22 cellular contexts compared by ENCODE assay signal in genomic region chr1:8361198-8361849, GRCh38. TPM values are rescaled to one million over a fixed set of nuclear protein-coding genes. Genes with fewer than 3 reads are reported as not detected.
DNase-seq lines count a peak whose midpoint lies in the region; ATAC-seq, FAIRE-seq and TF ChIP-seq lines count a peak whose summit lies in the region.
"Had no signal": no experiment of that assay in that cellular context is flagged by ENCODE, and none has a peak within 500 bp of the region (broad histone marks: within the 10 kb centered on the region; RNA-seq: fewer than 3 reads in every experiment).

No MANE protein-coding gene starts in this region.

- H3K4me1 ChIP-seq in OCI-LY7 (ENCODE audit: insufficient read depth, low read length, poor library complexity, severe bottlenecking) (peaks cover 5% of the 10 kb centered on the region), endothelial cell of umbilical vein (ENCODE audit: control insufficient read depth, extremely low read depth, insufficient read depth, low read length) (no peaks in the 10 kb centered on the region), osteoblast (ENCODE audit: insufficient read depth, low read length) (no peaks in the 10 kb centered on the region)

- intact Hi-C loops in Calu3 (cut with micrococcal nuclease; ENCODE audit: unreplicated experiment) = no loop called here
- intact Hi-C loops in OCI-LY7 (cut with micrococcal nuclease; ENCODE audit: unreplicated experiment) = no loop called here
- intact Hi-C loops in endothelial cell of umbilical vein (cut with micrococcal nuclease) = no loop called here
- intact Hi-C loops in activated CD4-positive, alpha-beta T cell treated with anti-CD3 and anti-CD28 coated beads for 36 hours (cut with DNase I, micrococcal nuclease) = no loop called here

- H3K9me2 ChIP-seq in OCI-LY7 (ENCODE audit: insufficient read depth, low read length) = no peaks in the 10 kb centered on the region

- no peak overlapping the region for H3K9ac ChIP-seq in endothelial cell of umbilical vein (replicated peaks; ENCODE audit: extremely low read depth, insufficient read depth, low read length)

- POLR2A ChIA-PET in OCI-LY7 (lab: Charles Lee) = no interaction called here
- POLR2A ChIA-PET in endothelial cell of umbilical vein (lab: Charles Lee) = no interaction called here
- POLR2A ChIA-PET in activated CD4-positive, alpha-beta T cell treated with anti-CD3 and anti-CD28 coated beads for 36 hours (lab: Charles Lee) = no interaction called here

- H3K4me2 ChIP-seq in OCI-LY7 (ENCODE audit: low read length) (no peak overlapping the region), endothelial cell of umbilical vein (ENCODE audit: insufficient read depth, low read length) (no peak overlapping the region), osteoblast (ENCODE audit: insufficient read depth, low read length) (no peak overlapping the region)
- H3K4me2 ChIP-seq: smooth muscle cell had no signal

- H3K9me3 Mint-ChIP-seq in Calu3 (ENCODE audit: low read depth, unreplicated experiment) = no peaks in the 10 kb centered on the region
- no peaks in the 10 kb centered on the region for H3K9me3 Mint-ChIP-seq in activated CD4-positive, alpha-beta T cell treated with anti-CD3 and anti-CD28 coated beads for 36 hours (ENCODE audit: low read depth)
- H3K9me3 Mint-ChIP-seq: memory B cell had no signal

- no peaks in the 10 kb centered on the region for H3K27me3 ChIP-seq in endothelial cell of umbilical vein (ENCODE audit: control insufficient read depth in 2 of 2, insufficient read depth in 2 of 2, low read length in 2 of 2)
- no peaks in the 10 kb centered on the region for H3K27me3 ChIP-seq in osteoblast (ENCODE audit: insufficient read depth, low read length)

- CTCF ChIA-PET in Calu3 (lab: Charles Lee) (interaction anchor here (0.5 kb wide), 1 partner anchor 21 kb away, joined by 6 read pairs; no protein-coding TSS in a partner anchor), OCI-LY7 (lab: Charles Lee; ENCODE audit: unreplicated experiment) (no interaction called here), endothelial cell of umbilical vein (lab: Charles Lee) (interaction anchor here (0.9 kb wide), 1 partner anchor 48 kb away, joined by 3 read pairs; no protein-coding TSS in a partner anchor)
- CTCF ChIA-PET in activated CD4-positive, alpha-beta T cell treated with anti-CD3 and anti-CD28 coated beads for 36 hours (lab: Charles Lee) = interaction anchor here (0.5 kb wide), 1 partner anchor 109 kb away, joined by 4 read pairs; no protein-coding TSS in a partner anchor

- no peak for TF ChIP-seq CTCF in Calu3 (IDR thresholded peaks at IDR 0.05; ENCODE audit: unreplicated experiment)
- no peak for TF ChIP-seq CTCF in OCI-LY7 (conservative IDR thresholded peaks at IDR 0.05; ENCODE audit: low read length)
- TF ChIP-seq CTCF in endothelial cell of umbilical vein (IDR thresholded peaks at IDR 0.05; ENCODE audit: extremely low read depth in 1 of 2, insufficient read depth in 1 of 2, low read depth in 1 of 2, low read length in 2 of 2) = no peak
- no peak for TF ChIP-seq CTCF in osteoblast (IDR thresholded peaks at IDR 0.05; ENCODE audit: extremely low read depth, low read depth, low read length)

- H3K4me3 ChIP-seq in OCI-LY7 (ENCODE audit: low read depth, low read length, poor library complexity, severe bottlenecking) (no peak overlapping the region), endothelial cell of umbilical vein (replicated peaks in 1 of 3; ENCODE audit: insufficient read depth in 1 of 3, low read depth in 1 of 3, low read length in 3 of 3) (no peak overlapping the region), osteoblast (ENCODE audit: insufficient read depth, low read length) (no peak overlapping the region)
- H3K4me3 ChIP-seq: smooth muscle cell had no signal

- dilution Hi-C loops in endothelial cell of umbilical vein (cut with MboI; ENCODE audit: extremely low pct_ligation_motif_present, low sequenced_read_pairs) = no loop called here

- BruUV-seq in Calu3 (replicated peaks; lab: Mats Ljungman, UMichigan) (TSS peak; percentile 44), OCI-LY7 (replicated peaks; lab: Mats Ljungman, UMichigan) (TSS peak; percentile 77), endothelial cell of umbilical vein (replicated peaks; lab: Mats Ljungman, UMichigan) (TSS peak; percentile 43)

- H3K79me2 ChIP-seq in OCI-LY7 (ENCODE audit: insufficient read depth, low read depth, low read length) (peaks cover 6% of the 10 kb centered on the region), endothelial cell of umbilical vein (ENCODE audit: control insufficient read depth, insufficient read depth, low read length) (no peaks in the 10 kb centered on the region), osteoblast (ENCODE audit: insufficient read depth, low read length) (peaks cover 40% of the 10 kb centered on the region)

- TF ChIP-seq POLR2A in endothelial cell of umbilical vein (IDR thresholded peaks at IDR 0.05; ENCODE audit: low read depth, low read length) = no peak

- no peaks in the 10 kb centered on the region; the same call in 1 of the 2 replicates for H4K20me1 ChIP-seq in OCI-LY7 (ENCODE audit: insufficient read depth, low read length)
- no peaks in the 10 kb centered on the region for H4K20me1 ChIP-seq in endothelial cell of umbilical vein (replicated peaks; ENCODE audit: control insufficient read depth, extremely low read depth, insufficient read depth, low read length)
- peaks cover 11% of the 10 kb centered on the region for H4K20me1 ChIP-seq in osteoblast (ENCODE audit: insufficient read depth, low read length)

- no peak overlapping the region for H2AFZ ChIP-seq in OCI-LY7 (ENCODE audit: low read length)
- no peak overlapping the region for H2AFZ ChIP-seq in endothelial cell of umbilical vein (ENCODE audit: low read depth, low read length)
- no peak overlapping the region for H2AFZ ChIP-seq in osteoblast (ENCODE audit: low read length)

- no peaks in the 10 kb centered on the region for H3K27me3 Mint-ChIP-seq in Calu3 (ENCODE audit: unreplicated experiment)
- no peaks in the 10 kb centered on the region for H3K27me3 Mint-ChIP-seq in activated CD4-positive, alpha-beta T cell treated with anti-CD3 and anti-CD28 coated beads for 36 hours
- H3K27me3 Mint-ChIP-seq: memory B cell had no signal

- H3K9me3 ChIP-seq in OCI-LY7 (ENCODE audit: low read length) (no peaks in the 10 kb centered on the region), endothelial cell of umbilical vein (replicated peaks; ENCODE audit: control insufficient read depth, insufficient read depth, low read length) (no peaks in the 10 kb centered on the region), osteoblast (ENCODE audit: low read depth, low read length) (no peaks in the 10 kb centered on the region)

- no peak overlapping the region for H3K4me3 Mint-ChIP-seq in Calu3 (ENCODE audit: low read depth, unreplicated experiment)
- no peak overlapping the region for H3K4me3 Mint-ChIP-seq in activated CD4-positive, alpha-beta T cell treated with anti-CD3 and anti-CD28 coated beads for 36 hours
- H3K4me3 Mint-ChIP-seq: memory B cell had no signal

- H3K36me3 Mint-ChIP-seq in Calu3 (ENCODE audit: insufficient read depth, unreplicated experiment) = peaks cover 17% of the 10 kb centered on the region
- H3K36me3 Mint-ChIP-seq in activated CD4-positive, alpha-beta T cell treated with anti-CD3 and anti-CD28 coated beads for 36 hours (ENCODE audit: low read depth) = peaks cover 32% of the 10 kb centered on the region

- no peak for ATAC-seq in activated CD4-positive, alpha-beta T cell treated with anti-CD3 and anti-CD28 coated beads for 36 hours
- no peak for ATAC-seq in HG02885 (IDR thresholded peaks at IDR 0.05; ENCODE audit: poor library complexity, unreplicated experiment)
- ATAC-seq in HG02610 (IDR thresholded peaks at IDR 0.05; ENCODE audit: unreplicated experiment) = no peak

- no peaks in the 10 kb centered on the region for H3K4me1 Mint-ChIP-seq in Calu3 (ENCODE audit: low read depth, unreplicated experiment)
- no peaks in the 10 kb centered on the region for H3K4me1 Mint-ChIP-seq in activated CD4-positive, alpha-beta T cell treated with anti-CD3 and anti-CD28 coated beads for 36 hours

- H3K27ac ChIP-seq in OCI-LY7 (ENCODE audit: low read depth, low read length, poor library complexity, severe bottlenecking) (no peak overlapping the region), endothelial cell of umbilical vein (ENCODE audit: insufficient read depth, low read depth, low read length) (no peak overlapping the region), osteoblast (ENCODE audit: low read depth, low read length) (no peak overlapping the region)
- H3K27ac ChIP-seq: C4-2B had no signal

- FAIRE-seq in endothelial cell of umbilical vein (lab: Jason Lieb, UNC) = no peak

- DNase-seq in Calu3 = no peak
- DNase-seq in OCI-LY7 (ENCODE audit: low spot score) = no peak
- no peak for DNase-seq in endothelial cell of umbilical vein (ENCODE audit: low read depth, low spot score)
- DNase-seq in osteoblast (ENCODE audit: insufficient read length, low spot score, missing footprints) = peak; percentile 52
- no peak for DNase-seq in activated CD4-positive, alpha-beta T cell treated with anti-CD3 and anti-CD28 coated beads for 36 hours
- DNase-seq: activated CD4-positive, alpha-beta T cell treated with anti-CD3 and anti-CD28 coated beads, Interleukin-2, amount 50 U/mL, for 48 hours; activated CD4-positive, CD25-positive, alpha-beta regulatory T cell; amygdala; cortex of kidney; IMR-90; NCI-H1105 treated with DMSO at 0.1 percent for 48 hours; NCI-H2029 treated with DMSO at 0.1 percent for 48 hours; NCI-H345; SHP77 treated with DMSO at 0.1 percent for 48 hours; stimulated activated CD4-positive, alpha-beta T cell treated with anti-CD3 and anti-CD28 coated beads, Interleukin-2, amount 100 ng/mL, for 24 hours; SW 1271; T1000 had no signal

- H3K27ac Mint-ChIP-seq in Calu3 (ENCODE audit: unreplicated experiment) = no peak overlapping the region
- no peak overlapping the region for H3K27ac Mint-ChIP-seq in activated CD4-positive, alpha-beta T cell treated with anti-CD3 and anti-CD28 coated beads for 36 hours

- H3K36me3 ChIP-seq in OCI-LY7 (ENCODE audit: insufficient read depth, low read length) (peaks cover 98% of the 10 kb centered on the region), endothelial cell of umbilical vein (ENCODE audit: control insufficient read depth in 2 of 2, extremely low read depth in 1 of 2, insufficient read depth in 2 of 2, low read length in 2 of 2) (peaks cover 10 to 74% of the 10 kb centered on the region in 2 experiments), osteoblast (ENCODE audit: insufficient read depth, low read length) (peaks cover 69% of the 10 kb centered on the region)

- H3K9me1 ChIP-seq in endothelial cell of umbilical vein (replicated peaks; ENCODE audit: control insufficient read depth, extremely low read depth, insufficient read depth, low read length) = no peaks in the 10 kb centered on the region

RNA-seq across cellular contexts. Expression of gene SLC45A1, which starts 43.4 kb away (rescaled TPM):
- total RNA-seq in Calu3 (2022) (0.73 TPM in 2 replicates), OCI-LY7 (2022) (not detected in 2 replicates), endothelial cell of umbilical vein (1.1 and 1.4 TPM in 2 replicates), osteoblast (1.8 and 2.4 TPM in 2 replicates)
- total RNA-seq in OCI-LY7 (2014; rRNA removed; shearing (Covaris generic)) = not detected in 2 replicates
- polyA plus RNA-seq in endothelial cell of umbilical vein = 1.3 and 1.7 TPM in 2 replicates
- 0.63 and 1.1 TPM in 2 replicates for polyA plus RNA-seq in endothelial cell of umbilical vein (2011; cell fraction: cytosol; rRNA removed)
- 0.84 and 0.88 TPM in 2 replicates for polyA plus RNA-seq in endothelial cell of umbilical vein (2011; cell fraction: nucleus; rRNA removed)
- polyA plus RNA-seq in endothelial cell of umbilical vein (2012) = 1.2 and 1.4 TPM in 2 replicates
- polyA minus RNA-seq in endothelial cell of umbilical vein = 0.68 and 1.8 TPM in 2 replicates
- polyA minus RNA-seq in endothelial cell of umbilical vein (2011; cell fraction: cytosol; rRNA and poly(A)+ RNA removed) = not detected
- 0.72 and 1.6 TPM in 2 replicates for polyA minus RNA-seq in endothelial cell of umbilical vein (2011; cell fraction: nucleus; rRNA and poly(A)+ RNA removed)
- under 1 TPM; 0.48 to 0.49 TPM for total RNA-seq in activated CD4-positive, alpha-beta T cell treated with anti-CD3 and anti-CD28 coated beads for 36 hours
